In the genomic region with DNA sequence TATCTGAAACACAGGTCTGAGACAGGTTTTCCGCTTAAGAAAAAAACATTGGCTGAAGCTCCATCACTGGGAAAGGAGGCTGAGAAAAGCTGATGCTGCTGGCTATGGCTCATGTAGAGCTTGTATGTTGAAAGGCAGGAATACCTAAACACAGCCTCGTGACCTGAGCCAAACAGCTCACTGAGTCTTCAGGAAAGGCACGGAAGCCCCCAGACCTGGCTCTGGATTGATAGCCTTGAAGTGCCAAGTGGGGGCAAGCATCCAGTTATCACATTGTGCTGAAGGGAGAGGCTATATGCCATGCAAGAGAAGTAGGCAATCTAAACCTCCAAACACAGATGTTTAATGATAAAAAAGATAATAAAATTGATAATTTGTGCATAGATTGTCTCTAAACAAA, we compare ENCODE assay signal across 18 cellular contexts. TPM values are rescaled to one million over a fixed set of nuclear protein-coding genes. Genes with fewer than 3 reads are reported as not detected.
DNase-seq lines count a peak whose midpoint lies in the region; ATAC-seq and TF ChIP-seq lines count a peak whose summit lies in the region.
"Had no signal": no experiment of that assay in that cellular context is flagged by ENCODE, and none has a peak within 500 bp of the region (broad histone marks: within the 10 kb centered on the region; RNA-seq: fewer than 3 reads in every experiment).

No MANE protein-coding gene starts in this region.

- H3K4me1 ChIP-seq in spleen = peaks cover 36 to 81% (median 57%) of the 10 kb centered on the region in 6 donors

- H3K4me3 ChIP-seq in HL-60 (replicated peaks; ENCODE audit: insufficient read depth, low read length) (no peak overlapping the region), spleen (peak overlapping the region in 1 of 8 donors; percentile 54)
- H3K4me3 ChIP-seq: stomach had no signal

- intact Hi-C loops in activated CD4-positive, alpha-beta T cell treated with anti-CD3 and anti-CD28 coated beads, Interleukin-2, amount 10 ng/mL, durations not matched to agents 24 days and 14 days (cut with micrococcal nuclease) = loop anchor here (1.0 to 2.0 kb wide), 6 partner anchors 8 to 47 kb away; no protein-coding TSS in a partner anchor
- intact Hi-C loops in spleen (cut with DNase I; ENCODE audit: low total_unique reads) = no loop called here
- intact Hi-C loops in left colon (cut with DNase I, micrococcal nuclease) = no loop called here

- peaks cover 3% of the 10 kb centered on the region for H3K9me3 Mint-ChIP-seq in activated CD4-positive, alpha-beta T cell treated with anti-CD3 and anti-CD28 coated beads, Interleukin-2, amount 10 ng/mL, durations not matched to agents 24 days and 14 days
- no peaks in the 10 kb centered on the region for H3K9me3 Mint-ChIP-seq in activated naive CD8-positive, alpha-beta T cell (ENCODE audit: low read depth)

- WGBS in spleen, 5 donors = 61 to 90% (median 84%) methylated on average over 3 of the region's 3 CpGs

- peak overlapping the region; percentile 24 for H3K4me3 Mint-ChIP-seq in activated CD4-positive, alpha-beta T cell treated with anti-CD3 and anti-CD28 coated beads, Interleukin-2, amount 10 ng/mL, durations not matched to agents 24 days and 14 days
- peak overlapping the region; percentile 68 for H3K4me3 Mint-ChIP-seq in activated naive CD8-positive, alpha-beta T cell

- no peaks in the 10 kb centered on the region for H3K27me3 ChIP-seq in HL-60 (ENCODE audit: insufficient read depth, poor library complexity, severe bottlenecking)
- no peaks in the 10 kb centered on the region for H3K27me3 ChIP-seq in spleen (replicated peaks in 1 of 7)
- H3K27me3 ChIP-seq: stomach had no signal

- H3K27ac Mint-ChIP-seq in activated CD4-positive, alpha-beta T cell treated with anti-CD3 and anti-CD28 coated beads, Interleukin-2, amount 10 ng/mL, durations not matched to agents 24 days and 14 days = peak overlapping the region; percentile 84
- H3K27ac Mint-ChIP-seq in activated naive CD8-positive, alpha-beta T cell = peak overlapping the region; percentile 99

- ATAC-seq in HG03342 (IDR thresholded peaks at IDR 0.05; ENCODE audit: unreplicated experiment) = no peak
- ATAC-seq in left colon = no peak
- ATAC-seq: HCT116, HepG2, sciatic nerve had no signal

- peaks cover 61% of the 10 kb centered on the region for H3K4me1 Mint-ChIP-seq in activated CD4-positive, alpha-beta T cell treated with anti-CD3 and anti-CD28 coated beads, Interleukin-2, amount 10 ng/mL, durations not matched to agents 24 days and 14 days
- peaks cover 79% of the 10 kb centered on the region for H3K4me1 Mint-ChIP-seq in activated naive CD8-positive, alpha-beta T cell (ENCODE audit: low read depth)

- TF ChIP-seq POLR2A in spleen (IDR thresholded peaks at IDR 0.05) = no peak

- H3K27me3 Mint-ChIP-seq in activated CD4-positive, alpha-beta T cell treated with anti-CD3 and anti-CD28 coated beads, Interleukin-2, amount 10 ng/mL, durations not matched to agents 24 days and 14 days = no peaks in the 10 kb centered on the region
- no peaks in the 10 kb centered on the region for H3K27me3 Mint-ChIP-seq in activated naive CD8-positive, alpha-beta T cell

- H3K36me3 ChIP-seq in spleen = peaks cover 4 to 93% (median 29%) of the 10 kb centered on the region in 6 donors

- H3K36me3 Mint-ChIP-seq in activated CD4-positive, alpha-beta T cell treated with anti-CD3 and anti-CD28 coated beads, Interleukin-2, amount 10 ng/mL, durations not matched to agents 24 days and 14 days (ENCODE audit: low read depth) = peaks cover 78% of the 10 kb centered on the region
- H3K36me3 Mint-ChIP-seq in activated naive CD8-positive, alpha-beta T cell = peaks cover 61% of the 10 kb centered on the region

- peaks cover 0 to 20% (median 17%) of the 10 kb centered on the region in 8 donors for H3K9me3 ChIP-seq in spleen

- peak overlapping the region; percentile 80 for H3K27ac ChIP-seq in HL-60 (replicated peaks)
- H3K27ac ChIP-seq in spleen = peak overlapping the region in 7 of 8 donors; percentile 84 to 94 (median 89)
- H3K27ac ChIP-seq: VCaP had no signal

- no peak for TF ChIP-seq CTCF in HL-60 (IDR thresholded peaks at IDR 0.05; ENCODE audit: insufficient read depth, low read length)
- TF ChIP-seq CTCF in spleen (IDR thresholded peaks at IDR 0.05 in 8 of 11, conservative IDR thresholded peaks at IDR 0.05 in 3 of 11) = no peak

- peak; percentile 61 for DNase-seq in activated CD4-positive, alpha-beta T cell treated with anti-CD3 and anti-CD28 coated beads, Interleukin-2, amount 10 ng/mL, durations not matched to agents 24 days and 14 days
- no peak for DNase-seq in activated CD4-positive, alpha-beta T cell treated with anti-CD3 and anti-CD28 coated beads, Interleukin-2, amount 50 U/mL, for 4 hours
- DNase-seq in HL-60 (ENCODE audit: low read depth in 1 of 2, low spot score in 1 of 2) (no peak), spleen (peak; percentile 62), H4 (ENCODE audit: low spot score) (no peak), left colon (no peak)
- DNase-seq: cortex of kidney, DMS53, NCI-H524 treated with DMSO at 0.1 percent for 48 hours, Right ventricle myocardium superior, stomach had no signal

RNA-seq across cellular contexts. Expression of gene CYTIP, which starts 21.9 kb away (rescaled TPM):
- 320 and 321 TPM in 2 replicates for total RNA-seq in activated CD4-positive, alpha-beta T cell treated with anti-CD3 and anti-CD28 coated beads, Interleukin-2, amount 10 ng/mL, durations not matched to agents 24 days and 14 days
- total RNA-seq in spleen (100 to 1,000 TPM in 6 of 7 donors, 10 to 100 TPM in 1; 85.6 to 135 (median 106) TPM), left colon (1 to 10 TPM; 5.1 to 6.6 TPM)
- polyA plus RNA-seq in spleen = 10 to 100 TPM; 27.3 to 63.2 (median 29.3) TPM
- 0.06 TPM in 1 of 2 replicates, not detected in the other for total RNA-seq in H4 (2014; rRNA removed; shearing (Covaris generic))
- total RNA-seq: HepG2 had no signal
- polyA plus RNA-seq: BJ, HepG2 had no signal

Comparison
In these comparisons a context has a peak if more than half of its experiments do, and no peak if none do; other contexts are left out.
1. DNase-seq: peak in activated CD4-positive, alpha-beta T cell treated with anti-CD3 and anti-CD28 coated beads, Interleukin-2, amount 10 ng/mL, durations not matched to agents 24 days and 14 days (single experiment) and spleen (single experiment); none in activated CD4-positive, alpha-beta T cell treated with anti-CD3 and anti-CD28 coated beads, Interleukin-2, amount 50 U/mL, for 4 hours (0 of 2), HL-60 (0 of 2), H4 (single experiment) and left colon (0 of 2).
2. RNA of gene CYTIP, which starts 21.9 kb away (total RNA-seq): 320 to 321 TPM in activated CD4-positive, alpha-beta T cell treated with anti-CD3 and anti-CD28 coated beads, Interleukin-2, amount 10 ng/mL, durations not matched to agents 24 days and 14 days and 85.6 to 135 TPM in spleen; 5.1 to 6.6 TPM in left colon and 0.06 TPM in H4; every median in the first group is over 10 times any median in the second.